Comparison of ENCODE assay signal across 8 cellular contexts in the genomic region with DNA sequence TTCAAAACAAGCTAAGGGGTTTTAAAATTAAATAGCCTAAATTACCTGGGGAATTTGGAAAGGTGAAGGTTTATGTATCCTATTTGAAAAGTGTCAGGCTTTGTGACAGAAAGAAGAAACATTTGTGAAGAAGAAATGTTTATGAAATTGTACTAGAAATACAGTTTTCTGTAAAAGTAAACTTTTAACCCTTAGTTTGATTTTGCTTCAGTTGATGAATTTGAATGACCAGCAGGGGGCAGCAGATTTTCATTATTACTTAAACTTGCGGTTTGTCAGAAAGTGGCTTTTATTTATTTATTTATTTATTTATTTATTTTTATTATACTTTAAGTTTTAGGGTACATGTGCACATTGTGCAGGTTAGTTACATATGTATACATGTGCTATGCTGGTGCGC. TPM values are rescaled to one million over a fixed set of nuclear protein-coding genes. Genes with fewer than 3 reads are reported as not detected.
DNase-seq lines count a peak whose midpoint lies in the region; ATAC-seq and TF ChIP-seq lines count a peak whose summit lies in the region.

No MANE protein-coding gene starts in this region.

- peak; percentile 15 to 42 for DNase-seq in AML-193 (lab: John Stamatoyannopoulos, UW)
- no peak for DNase-seq in GM13977 (ENCODE audit: low spot score)
- peak; percentile 22 for DNase-seq in RPMI8226
- DNase-seq in upper lobe of right lung: no peak
- no peak for DNase-seq in hepatic stellate cell (ENCODE audit: low spot score)

- H3K27me3 ChIP-seq in gastroesophageal sphincter (no peaks in the 10 kb centered on the region), upper lobe of right lung (no peaks in the 10 kb centered on the region)

- H3K4me3 ChIP-seq in gastroesophageal sphincter: no peak overlapping the region
- no peak overlapping the region for H3K4me3 ChIP-seq in upper lobe of right lung

- TF ChIP-seq CTCF in GM13977 (IDR thresholded peaks at IDR 0.05; ENCODE audit: extremely low read depth, insufficient read depth, missing control alignments) (peak; percentile 30), gastroesophageal sphincter (IDR thresholded peaks at IDR 0.05) (peak; percentile 47 to 55 (median 52)), upper lobe of right lung (IDR thresholded peaks at IDR 0.05) (peak; percentile 60)

- in situ Hi-C loops in GM13977 (cut with MboI; ENCODE audit: low pct_unique_long_range_greater_than_20kb, low sequenced_read_pairs, unreplicated experiment): no loop called here

- H3K36me3 ChIP-seq in gastroesophageal sphincter (peaks cover 0 to 48% of the 10 kb centered on the region in 2 donors), upper lobe of right lung (peaks cover 63% of the 10 kb centered on the region)

- H3K9me3 ChIP-seq in gastroesophageal sphincter: no peaks in the 10 kb centered on the region
- no peaks in the 10 kb centered on the region for H3K9me3 ChIP-seq in upper lobe of right lung

- H3K27ac ChIP-seq in gastroesophageal sphincter (no peak overlapping the region), upper lobe of right lung (no peak overlapping the region)

- WGBS in gastroesophageal sphincter (ENCODE audit: low coverage in 1 of 2), 2 donors: 17 to 72% methylated on average over 1 to 2 of the region's 2 CpGs

- no peak for TF ChIP-seq POLR2A in gastroesophageal sphincter (IDR thresholded peaks at IDR 0.05)

- TF ChIP-seq EP300 in gastroesophageal sphincter (IDR thresholded peaks at IDR 0.05): no peak

- no peak for ATAC-seq in gastroesophageal sphincter
- ATAC-seq in upper lobe of right lung: no peak
- ATAC-seq in HG03045 (IDR thresholded peaks at IDR 0.05; ENCODE audit: unreplicated experiment): no peak
- no peak for ATAC-seq in HG02759 (IDR thresholded peaks at IDR 0.05; ENCODE audit: unreplicated experiment)

- H3K4me1 ChIP-seq in gastroesophageal sphincter: peaks cover 0 to 22% (median 0%) of the 10 kb centered on the region in 3 donors
- no peaks in the 10 kb centered on the region for H3K4me1 ChIP-seq in upper lobe of right lung

- intact Hi-C loops in upper lobe of right lung (cut with DNase I): no loop called here

RNA-seq across cellular contexts. Expression of a gene that starts 58.1 kb away (rescaled TPM):
- total RNA-seq in gastroesophageal sphincter (10 to 100 TPM; 52.0 to 91.1 (median 74.3) TPM), upper lobe of right lung (67.7 TPM)

Comparison
In these comparisons a context has a peak if more than half of its experiments do, and no peak if none do; other contexts are left out.
1. DNase-seq: peak in AML-193 (2 of 2) and RPMI8226 (single experiment); none in GM13977 (single experiment), upper lobe of right lung (single experiment) and hepatic stellate cell (single experiment).
2. Peak in every context shown above with its lines, with median percentiles within 50 percentile points of each other: CTCF ChIP-seq.